Comparison of ENCODE assay signal across 26 cellular contexts in the genomic region with DNA sequence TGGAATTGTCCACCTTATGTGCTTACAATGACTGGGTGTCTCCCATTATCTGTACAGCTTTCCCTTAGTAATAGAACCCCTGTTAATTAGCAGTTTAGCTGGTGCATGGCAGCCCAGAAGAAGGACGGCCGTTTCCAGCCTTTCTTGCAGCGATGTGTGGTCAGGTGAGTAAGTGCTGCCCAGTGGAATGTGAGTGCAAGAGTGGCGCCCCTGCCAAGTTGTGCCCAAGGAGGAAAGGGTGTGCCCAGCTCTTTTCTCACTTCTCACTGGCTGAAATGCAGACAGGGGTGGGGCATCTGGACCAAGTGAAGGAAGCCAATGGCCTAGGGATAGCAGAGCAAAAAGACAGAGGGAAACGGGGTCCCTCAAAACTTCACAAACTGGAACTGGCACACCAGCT.
DNase-seq lines count a peak whose midpoint lies in the region; ATAC-seq, FAIRE-seq and TF ChIP-seq lines count a peak whose summit lies in the region.
"Had no signal": no experiment of that assay in that cellular context is flagged by ENCODE, and none has a peak within 500 bp of the region (broad histone marks: within the 10 kb centered on the region; RNA-seq: fewer than 3 reads in every experiment).

No MANE protein-coding gene starts in this region.

- peak overlapping the region; percentile 38; the same call in 1 of the 2 replicates for H3K4me2 ChIP-seq in PC-9
- H3K4me2 ChIP-seq: neural progenitor cell had no signal

- peak; percentile 27 for FAIRE-seq in urothelium cell line (lab: Jason Lieb, UNC)
- FAIRE-seq: endothelial cell of umbilical vein, kidney had no signal

- TF ChIP-seq CTCF in PC-9 (conservative IDR thresholded peaks at IDR 0.05) (no peak), epithelial cell of proximal tubule (conservative IDR thresholded peaks at IDR 0.05; ENCODE audit: low read depth, low read length) (no peak), gastroesophageal sphincter (IDR thresholded peaks at IDR 0.05) (no peak)

- ATAC-seq in gastroesophageal sphincter, result no peak
- no peak for ATAC-seq in HG03280 (IDR thresholded peaks at IDR 0.05; ENCODE audit: unreplicated experiment)
- ATAC-seq: CD8-positive, alpha-beta T cell had no signal

- no peaks in the 10 kb centered on the region for H3K79me2 ChIP-seq in PC-9 (ENCODE audit: low read depth)

- H3F3A ChIP-seq in PC-9 (ENCODE audit: insufficient read depth, low read depth), result no peaks in the 10 kb centered on the region; the same call in 1 of the 2 replicates

- 20 to 100% methylated on average over 1 of the region's 5 CpGs for WGBS in gastroesophageal sphincter (ENCODE audit: low coverage in 1 of 2), 2 donors

- H3K9me3 ChIP-seq in PC-9 (ENCODE audit: insufficient read depth, low read depth) (no peaks in the 10 kb centered on the region), gastroesophageal sphincter (no peaks in the 10 kb centered on the region)
- H3K9me3 ChIP-seq: sigmoid colon, suprapubic skin had no signal

- no TSS peak for BruUV-seq in PC-9 (replicated peaks; lab: Mats Ljungman, UMichigan)

- in situ Hi-C loops in G401 (cut with HindIII; ENCODE audit: low sequenced_read_pairs), result no loop called here

- H2AFZ ChIP-seq in PC-9, result no peak overlapping the region
- H2AFZ ChIP-seq: neural progenitor cell had no signal

- H3K9me2 ChIP-seq in PC-9 (ENCODE audit: insufficient read depth), result no peaks in the 10 kb centered on the region

- H4K20me1 ChIP-seq in PC-9 (ENCODE audit: insufficient read depth), result no peaks in the 10 kb centered on the region

- CTCF ChIA-PET in PC-9 (lab: Charles Lee), result no interaction called here

- H3K4me3 ChIP-seq in PC-9 (no peak overlapping the region), epithelial cell of proximal tubule (ENCODE audit: low read depth, low read length) (peak overlapping the region; percentile 9), gastroesophageal sphincter (no peak overlapping the region)
- H3K4me3 ChIP-seq: neural progenitor cell, sigmoid colon, suprapubic skin had no signal

- no peak for TF ChIP-seq EP300 in gastroesophageal sphincter (IDR thresholded peaks at IDR 0.05)

- no peaks in the 10 kb centered on the region for H3K36me3 ChIP-seq in PC-9 (ENCODE audit: low read depth)
- no peaks in the 10 kb centered on the region for H3K36me3 ChIP-seq in gastroesophageal sphincter
- H3K36me3 ChIP-seq: neural progenitor cell, sigmoid colon, suprapubic skin had no signal

- H3K27ac ChIP-seq in PC-9 (no peak overlapping the region), gastroesophageal sphincter (no peak overlapping the region)
- H3K27ac ChIP-seq: 22Rv1, neural progenitor cell, sigmoid colon, suprapubic skin, VCaP had no signal

- intact Hi-C loops in PC-9 (cut with micrococcal nuclease; ENCODE audit: unreplicated experiment), result no loop called here

- DNase-seq in DMS 273 (lab: John Stamatoyannopoulos, UW; ENCODE audit: unreplicated experiment) (peak; percentile 30), DMS 273 treated with DMSO at 0.1 percent for 48 hours (lab: John Stamatoyannopoulos, UW) (no peak), PC-9 (peak in 1 of 2 experiments; percentile 61), epithelial cell of proximal tubule (ENCODE audit: low read depth) (no peak), urothelium cell line (ENCODE audit: low spot score) (peak; percentile 45), G401 (ENCODE audit: low spot score) (no peak)
- DNase-seq: activated CD4-positive, alpha-beta T cell treated with anti-CD3 and anti-CD28 coated beads for 4 hours; activated gamma-delta T cell treated with Interleukin-2 at 50 U/mL for 16 hours; activated T-cell treated with anti-CD3 and anti-CD28 coated beads, Interleukin-2, amount 50 U/mL, for 24 hours; CD8-positive, alpha-beta T cell; DMS53; GF-D8; GOT3; kidney; NCI-H1105 treated with DMSO at 0.1 percent for 48 hours; NCI-H1930; NCI-H526 treated with DMSO at 0.1 percent for 48 hours; sigmoid colon; stimulated activated naive CD4-positive, alpha-beta T cell had no signal

- TF ChIP-seq POLR2A in gastroesophageal sphincter (IDR thresholded peaks at IDR 0.05), result no peak

- POLR2A ChIA-PET in PC-9 (lab: Charles Lee; ENCODE audit: unreplicated experiment), result interaction anchor here (0.6 kb wide), 1 partner anchor 59 kb away, joined by 6 read pairs; no protein-coding TSS in a partner anchor

- H3K4me1 ChIP-seq in PC-9 (replicated peaks; ENCODE audit: insufficient read depth) (no peaks in the 10 kb centered on the region), gastroesophageal sphincter (no peaks in the 10 kb centered on the region)
- H3K4me1 ChIP-seq: neural progenitor cell, sigmoid colon, suprapubic skin had no signal

- H3K27me3 ChIP-seq in PC-9 (ENCODE audit: insufficient read depth, low read depth) (peaks cover 15% of the 10 kb centered on the region), gastroesophageal sphincter (peaks cover 19% of the 10 kb centered on the region)
- H3K27me3 ChIP-seq: neural progenitor cell, sigmoid colon had no signal

Comparison
In these comparisons a context has a peak if more than half of its experiments do, and no peak if none do; other contexts are left out.
1. DNase-seq: peak in DMS 273 (single experiment) and urothelium cell line (single experiment); none in DMS 273 treated with DMSO at 0.1 percent for 48 hours (single experiment), epithelial cell of proximal tubule (single experiment) and G401 (single experiment).